ENCODE assay signal across 1 cellular context in the genomic region with DNA sequence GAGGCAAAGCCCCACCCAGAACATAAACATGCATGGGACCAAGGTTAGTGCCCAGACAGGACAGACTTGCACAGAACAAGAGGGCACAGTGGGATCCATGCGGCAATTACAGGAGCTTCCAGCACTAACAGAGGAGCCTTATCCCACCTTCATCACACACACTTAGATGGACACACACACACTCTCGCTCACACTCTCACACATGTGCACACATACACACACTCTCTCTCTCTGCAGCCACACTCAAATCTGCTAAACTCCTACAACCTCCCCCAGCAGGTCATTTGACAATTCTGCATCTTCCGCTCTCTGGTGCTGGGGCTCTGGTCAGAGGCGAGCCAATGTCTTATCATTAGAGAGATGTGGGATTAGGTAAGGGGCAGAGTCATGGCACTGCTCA.
TF ChIP-seq lines count a peak whose summit lies in the region.

No MANE protein-coding gene starts in this region.

TF ChIP-seq in K562, 482 proteins besides CTCF, POLR2A, EP300 and RAD21 (continued from another document):
- TF ChIP-seq, protein P1, sequence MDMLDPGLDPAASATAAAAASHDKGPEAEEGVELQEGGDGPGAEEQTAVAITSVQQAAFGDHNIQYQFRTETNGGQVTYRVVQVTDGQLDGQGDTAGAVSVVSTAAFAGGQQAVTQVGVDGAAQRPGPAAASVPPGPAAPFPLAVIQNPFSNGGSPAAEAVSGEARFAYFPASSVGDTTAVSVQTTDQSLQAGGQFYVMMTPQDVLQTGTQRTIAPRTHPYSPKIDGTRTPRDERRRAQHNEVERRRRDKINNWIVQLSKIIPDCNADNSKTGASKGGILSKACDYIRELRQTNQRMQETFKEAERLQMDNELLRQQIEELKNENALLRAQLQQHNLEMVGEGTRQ (CRISPR knock-in tag; IDR thresholded peaks at IDR 0.05) = no peak
- TF ChIP-seq, protein P2, sequence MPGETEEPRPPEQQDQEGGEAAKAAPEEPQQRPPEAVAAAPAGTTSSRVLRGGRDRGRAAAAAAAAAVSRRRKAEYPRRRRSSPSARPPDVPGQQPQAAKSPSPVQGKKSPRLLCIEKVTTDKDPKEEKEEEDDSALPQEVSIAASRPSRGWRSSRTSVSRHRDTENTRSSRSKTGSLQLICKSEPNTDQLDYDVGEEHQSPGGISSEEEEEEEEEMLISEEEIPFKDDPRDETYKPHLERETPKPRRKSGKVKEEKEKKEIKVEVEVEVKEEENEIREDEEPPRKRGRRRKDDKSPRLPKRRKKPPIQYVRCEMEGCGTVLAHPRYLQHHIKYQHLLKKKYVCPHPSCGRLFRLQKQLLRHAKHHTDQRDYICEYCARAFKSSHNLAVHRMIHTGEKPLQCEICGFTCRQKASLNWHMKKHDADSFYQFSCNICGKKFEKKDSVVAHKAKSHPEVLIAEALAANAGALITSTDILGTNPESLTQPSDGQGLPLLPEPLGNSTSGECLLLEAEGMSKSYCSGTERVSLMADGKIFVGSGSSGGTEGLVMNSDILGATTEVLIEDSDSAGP (CRISPR knock-in tag; IDR thresholded peaks at IDR 0.05) = no peak
- TF ChIP-seq FOXP1 (CRISPR knock-in tag; IDR thresholded peaks at IDR 0.05) (0 out of 2 replicates have a peak, but pooled peaks have one; percentile 48), ZBTB17 (CRISPR knock-in tag; IDR thresholded peaks at IDR 0.05) (no peak), TAL1 (IDR thresholded peaks at IDR 0.05) (no peak), PTBP1 (IDR thresholded peaks at IDR 0.05; ENCODE audit: low read depth, low read length) (no peak), ERF (CRISPR knock-in tag; IDR thresholded peaks at IDR 0.05) (no peak), SIN3A (IDR thresholded peaks at IDR 0.05; ENCODE audit: borderline replicate concordance in 2 of 2, control insufficient read depth in 1 of 2, low read depth in 2 of 2, low read length in 2 of 2) (no peak), COPS2 (conservative IDR thresholded peaks at IDR 0.05) (no peak), MXI1 (IDR thresholded peaks at IDR 0.05; ENCODE audit: low read depth, low read length) (no peak), PHF8 (IDR thresholded peaks at IDR 0.05; ENCODE audit: borderline replicate concordance, low read length) (no peak), PURB (CRISPR knock-in tag; IDR thresholded peaks at IDR 0.05; ENCODE audit: low read depth) (no peak), TRIM24 (IDR thresholded peaks at IDR 0.05) (no peak), ZNF12 (CRISPR knock-in tag; IDR thresholded peaks at IDR 0.05) (no peak), NR3C1 (CRISPR knock-in tag; IDR thresholded peaks at IDR 0.05) (no peak), CHD1 (IDR thresholded peaks at IDR 0.05; ENCODE audit: low read length) (peak; percentile 16), MCM2 (IDR thresholded peaks at IDR 0.05; ENCODE audit: low read depth) (no peak), RBM14 (IDR thresholded peaks at IDR 0.05; ENCODE audit: borderline replicate concordance, insufficient read depth, low read depth, low read length) (no peak), ZNF184 (CRISPR knock-in tag; IDR thresholded peaks at IDR 0.05) (no peak), CREBBP (IDR thresholded peaks at IDR 0.05; ENCODE audit: low read depth, low read length) (no peak), FOXA3 (CRISPR knock-in tag; conservative IDR thresholded peaks at IDR 0.05 in 1 of 2, IDR thresholded peaks at IDR 0.05 in 1 of 2) (peak in 1 of 2 experiments; percentile 28; a peak in 1 of 4 replicates), NR1H2 (CRISPR knock-in tag; IDR thresholded peaks at IDR 0.05) (no peak), NRF1 (conservative IDR thresholded peaks at IDR 0.05 in 1 of 2, IDR thresholded peaks at IDR 0.05 in 1 of 2) (0 out of 4 replicates have a peak, but pooled peaks of 1 of the 2 experiments have one; percentile 3), ARID2 (IDR thresholded peaks at IDR 0.05) (0 out of 2 replicates have a peak, but pooled peaks have one; percentile 18), ZBTB8A (IDR thresholded peaks at IDR 0.05; ENCODE audit: partially characterized antibody) (no peak), ELF2 (CRISPR knock-in tag; IDR thresholded peaks at IDR 0.05) (no peak), RAD51 (IDR thresholded peaks at IDR 0.05; ENCODE audit: borderline replicate concordance, low read depth) (no peak), NFE2 (IDR thresholded peaks at IDR 0.05; ENCODE audit: low read depth) (no peak), GATAD2A (IDR thresholded peaks at IDR 0.05) (no peak), ETV1 (tag; conservative IDR thresholded peaks at IDR 0.05; ENCODE audit: low read depth) (no peak), ETV5 (CRISPR knock-in tag; IDR thresholded peaks at IDR 0.05; ENCODE audit: low read depth) (no peak), ZNF354B (CRISPR knock-in tag; IDR thresholded peaks at IDR 0.05) (no peak), PHB2 (IDR thresholded peaks at IDR 0.05; ENCODE audit: low read depth) (no peak), GTF2E2 (tag; IDR thresholded peaks at IDR 0.05) (no peak), ZNF143 (CRISPR knock-in tag; IDR thresholded peaks at IDR 0.05) (no peak), TBP (optimal IDR thresholded peaks at IDR 0.05; ENCODE audit: low read depth, low read length) (no peak), FOXJ3 (CRISPR knock-in tag; IDR thresholded peaks at IDR 0.05) (no peak), ZNF239 (CRISPR knock-in tag; IDR thresholded peaks at IDR 0.05) (no peak), FOXK2 (conservative IDR thresholded peaks at IDR 0.05 in 1 of 2, IDR thresholded peaks at IDR 0.05 in 1 of 2; ENCODE audit: low read depth in 2 of 2) (peak in 1 of 2 experiments; percentile 26; a peak in 1 of 4 replicates), MEIS2 (IDR thresholded peaks at IDR 0.05; ENCODE audit: partially characterized antibody) (no peak), HLTF (IDR thresholded peaks at IDR 0.05) (no peak), ZNF41 (CRISPR knock-in tag; conservative IDR thresholded peaks at IDR 0.05) (no peak), HDAC1 (IDR thresholded peaks at IDR 0.05) (peak in 1 of 2 experiments; percentile 28; a peak in 1 of 4 replicates)
- TF ChIP-seq, protein P3, sequence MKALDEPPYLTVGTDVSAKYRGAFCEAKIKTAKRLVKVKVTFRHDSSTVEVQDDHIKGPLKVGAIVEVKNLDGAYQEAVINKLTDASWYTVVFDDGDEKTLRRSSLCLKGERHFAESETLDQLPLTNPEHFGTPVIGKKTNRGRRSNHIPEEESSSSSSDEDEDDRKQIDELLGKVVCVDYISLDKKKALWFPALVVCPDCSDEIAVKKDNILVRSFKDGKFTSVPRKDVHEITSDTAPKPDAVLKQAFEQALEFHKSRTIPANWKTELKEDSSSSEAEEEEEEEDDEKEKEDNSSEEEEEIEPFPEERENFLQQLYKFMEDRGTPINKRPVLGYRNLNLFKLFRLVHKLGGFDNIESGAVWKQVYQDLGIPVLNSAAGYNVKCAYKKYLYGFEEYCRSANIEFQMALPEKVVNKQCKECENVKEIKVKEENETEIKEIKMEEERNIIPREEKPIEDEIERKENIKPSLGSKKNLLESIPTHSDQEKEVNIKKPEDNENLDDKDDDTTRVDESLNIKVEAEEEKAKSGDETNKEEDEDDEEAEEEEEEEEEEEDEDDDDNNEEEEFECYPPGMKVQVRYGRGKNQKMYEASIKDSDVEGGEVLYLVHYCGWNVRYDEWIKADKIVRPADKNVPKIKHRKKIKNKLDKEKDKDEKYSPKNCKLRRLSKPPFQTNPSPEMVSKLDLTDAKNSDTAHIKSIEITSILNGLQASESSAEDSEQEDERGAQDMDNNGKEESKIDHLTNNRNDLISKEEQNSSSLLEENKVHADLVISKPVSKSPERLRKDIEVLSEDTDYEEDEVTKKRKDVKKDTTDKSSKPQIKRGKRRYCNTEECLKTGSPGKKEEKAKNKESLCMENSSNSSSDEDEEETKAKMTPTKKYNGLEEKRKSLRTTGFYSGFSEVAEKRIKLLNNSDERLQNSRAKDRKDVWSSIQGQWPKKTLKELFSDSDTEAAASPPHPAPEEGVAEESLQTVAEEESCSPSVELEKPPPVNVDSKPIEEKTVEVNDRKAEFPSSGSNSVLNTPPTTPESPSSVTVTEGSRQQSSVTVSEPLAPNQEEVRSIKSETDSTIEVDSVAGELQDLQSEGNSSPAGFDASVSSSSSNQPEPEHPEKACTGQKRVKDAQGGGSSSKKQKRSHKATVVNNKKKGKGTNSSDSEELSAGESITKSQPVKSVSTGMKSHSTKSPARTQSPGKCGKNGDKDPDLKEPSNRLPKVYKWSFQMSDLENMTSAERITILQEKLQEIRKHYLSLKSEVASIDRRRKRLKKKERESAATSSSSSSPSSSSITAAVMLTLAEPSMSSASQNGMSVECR (CRISPR knock-in tag; IDR thresholded peaks at IDR 0.05) = 0 out of 2 replicates have a peak, but pooled peaks have one; percentile 37
- TF ChIP-seq, protein P4, sequence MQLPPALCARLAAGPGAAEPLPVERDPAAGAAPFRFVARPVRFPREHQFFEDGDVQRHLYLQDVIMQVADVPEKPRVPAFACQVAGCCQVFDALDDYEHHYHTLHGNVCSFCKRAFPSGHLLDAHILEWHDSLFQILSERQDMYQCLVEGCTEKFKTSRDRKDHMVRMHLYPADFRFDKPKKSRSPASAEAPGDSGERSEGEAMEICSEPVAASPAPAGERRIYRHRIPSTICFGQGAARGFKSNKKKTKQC (CRISPR knock-in tag; IDR thresholded peaks at IDR 0.05) = no peak
- TF ChIP-seq, protein P5, sequence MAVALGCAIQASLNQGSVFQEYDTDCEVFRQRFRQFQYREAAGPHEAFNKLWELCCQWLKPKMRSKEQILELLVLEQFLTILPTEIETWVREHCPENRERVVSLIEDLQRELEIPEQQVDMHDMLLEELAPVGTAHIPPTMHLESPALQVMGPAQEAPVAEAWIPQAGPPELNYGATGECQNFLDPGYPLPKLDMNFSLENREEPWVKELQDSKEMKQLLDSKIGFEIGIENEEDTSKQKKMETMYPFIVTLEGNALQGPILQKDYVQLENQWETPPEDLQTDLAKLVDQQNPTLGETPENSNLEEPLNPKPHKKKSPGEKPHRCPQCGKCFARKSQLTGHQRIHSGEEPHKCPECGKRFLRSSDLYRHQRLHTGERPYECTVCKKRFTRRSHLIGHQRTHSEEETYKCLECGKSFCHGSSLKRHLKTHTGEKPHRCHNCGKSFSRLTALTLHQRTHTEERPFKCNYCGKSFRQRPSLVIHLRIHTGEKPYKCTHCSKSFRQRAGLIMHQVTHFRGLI (CRISPR knock-in tag; IDR thresholded peaks at IDR 0.05) = no peak
